ENCODE assay signal across 1 cellular context in the genomic region with DNA sequence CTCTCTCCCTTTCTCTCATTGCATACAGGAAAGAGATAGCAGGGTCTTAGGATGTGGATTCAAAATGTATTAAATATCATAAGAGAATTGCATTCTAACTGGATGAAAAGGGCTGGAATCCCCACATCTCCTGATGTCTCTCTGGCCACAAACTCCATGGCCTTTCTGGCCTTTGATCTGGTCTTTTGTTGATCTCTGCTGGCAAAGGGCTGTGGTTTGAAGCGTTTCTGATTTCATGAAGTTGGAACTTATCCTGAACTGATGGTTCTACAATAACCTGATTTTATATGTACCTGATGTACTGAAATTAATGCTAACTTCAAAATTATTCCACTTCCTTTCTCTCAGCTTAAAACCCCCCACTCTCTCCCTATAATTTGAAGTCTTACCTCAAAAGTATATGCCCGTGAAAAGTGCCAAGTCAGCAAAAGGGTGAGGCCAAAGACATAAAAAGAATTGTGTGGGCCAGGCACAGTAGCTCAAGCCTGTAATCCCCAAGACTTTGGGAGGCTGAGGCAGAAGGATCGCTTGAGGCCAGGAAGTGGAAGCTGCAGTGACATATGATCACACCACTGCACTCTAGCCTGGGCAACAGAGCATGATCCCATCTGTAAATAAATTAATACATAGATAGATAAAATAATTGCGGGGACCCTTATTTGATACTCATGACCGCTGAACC.
TF ChIP-seq lines count a peak whose summit lies in the region.

No MANE protein-coding gene starts in this region.

TF ChIP-seq in IMR-90, 13 proteins besides CTCF, POLR2A, EP300 and RAD21:
- TF ChIP-seq, protein P1, sequence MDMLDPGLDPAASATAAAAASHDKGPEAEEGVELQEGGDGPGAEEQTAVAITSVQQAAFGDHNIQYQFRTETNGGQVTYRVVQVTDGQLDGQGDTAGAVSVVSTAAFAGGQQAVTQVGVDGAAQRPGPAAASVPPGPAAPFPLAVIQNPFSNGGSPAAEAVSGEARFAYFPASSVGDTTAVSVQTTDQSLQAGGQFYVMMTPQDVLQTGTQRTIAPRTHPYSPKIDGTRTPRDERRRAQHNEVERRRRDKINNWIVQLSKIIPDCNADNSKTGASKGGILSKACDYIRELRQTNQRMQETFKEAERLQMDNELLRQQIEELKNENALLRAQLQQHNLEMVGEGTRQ (IDR thresholded peaks at IDR 0.05; ENCODE audit: low read depth, low read length) = no peak
- TF ChIP-seq MAFK (IDR thresholded peaks at IDR 0.05; ENCODE audit: low read depth, low read length) (peak; percentile 99), RFX5 (IDR thresholded peaks at IDR 0.05; ENCODE audit: low read depth, low read length) (no peak)
